ENCODE assay signal across 1 cellular context in genomic region chr16:75702247-75702646, GRCh38.
TF ChIP-seq lines count a peak whose summit lies in the region.

No MANE protein-coding gene starts in this region.

TF ChIP-seq in GM23338, 12 proteins besides CTCF, POLR2A, EP300 and RAD21 (continued from another document):
- TF ChIP-seq ETS1 (IDR thresholded peaks at IDR 0.05) (no peak), NANOG (IDR thresholded peaks at IDR 0.05; ENCODE audit: borderline replicate concordance) (no peak), EZH2phosphoT487 (IDR thresholded peaks at IDR 0.05; ENCODE audit: unreplicated experiment) (no peak), ZNF462 (CRISPR knock-in tag; IDR thresholded peaks at IDR 0.05) (no peak), EZH2 (IDR thresholded peaks at IDR 0.05; ENCODE audit: low read depth, unreplicated experiment) (no peak), ZNF114 (CRISPR knock-in tag; IDR thresholded peaks at IDR 0.05) (no peak), POLR2AphosphoS5 (IDR thresholded peaks at IDR 0.05; ENCODE audit: low read depth) (no peak), CREB1 (CRISPR knock-in tag; IDR thresholded peaks at IDR 0.05; ENCODE audit: low read depth) (no peak), REST (IDR thresholded peaks at IDR 0.05; ENCODE audit: unreplicated experiment) (no peak), STAT1 (IDR thresholded peaks at IDR 0.05; ENCODE audit: unreplicated experiment) (no peak)
